ENCODE assay signal across 19 cellular contexts in genomic region chr4:17667653-17668201, GRCh38. TPM values are rescaled to one million over a fixed set of nuclear protein-coding genes. Genes with fewer than 3 reads are reported as not detected.
DNase-seq lines count a peak whose midpoint lies in the region; ATAC-seq, FAIRE-seq and TF ChIP-seq lines count a peak whose summit lies in the region.
"Had no signal": no experiment of that assay in that cellular context is flagged by ENCODE, and none has a peak within 500 bp of the region (broad histone marks: within the 10 kb centered on the region; RNA-seq: fewer than 3 reads in every experiment).

No MANE protein-coding gene starts in this region.

- DNase-seq in NCI-H146 (lab: John Stamatoyannopoulos, UW) (peak; percentile 80), NCI-H69 (lab: John Stamatoyannopoulos, UW) (peak; percentile 2), naive B cell (no peak), kidney (no peak), HuH-7 (ENCODE audit: low spot score) (no peak)
- DNase-seq: activated CD4-positive, alpha-beta T cell treated with anti-CD3 and anti-CD28 coated beads, Interleukin-2, amount 10 ng/mL, durations not matched to agents 24 days and 14 days; activated CD8-positive, alpha-beta memory T cell treated with anti-CD3 and anti-CD28 coated beads, Interleukin-2, amount 50 U/mL, for 4 hours; activated gamma-delta T cell; adrenal gland; foreskin melanocyte; left colon; NCI-H1105; Peyer's patch had no signal

- intact Hi-C loops in kidney (cut with DNase I), result no loop called here

- peaks cover 10 to 15% of the 10 kb centered on the region in 2 donors for H3K36me3 Mint-ChIP-seq in naive B cell

- ATAC-seq in GM18505 (IDR thresholded peaks at IDR 0.05; ENCODE audit: unreplicated experiment) (peak; percentile 39), naive B cell (ENCODE audit: low read depth in 2 of 2) (peak; percentile 35 to 50), HG02840 (IDR thresholded peaks at IDR 0.05; ENCODE audit: low FRiP score, unreplicated experiment) (no peak)
- ATAC-seq: left colon had no signal

- FAIRE-seq in kidney (lab: Jason Lieb, UNC), result no peak
- FAIRE-seq: G401.6 had no signal

- no peak overlapping the region for H3K4me3 ChIP-seq in kidney (ENCODE audit: low read length in 2 of 2)
- H3K4me3 ChIP-seq: adrenal gland, Peyer's patch, SK-N-MC, thoracic aorta had no signal

- H3K4me1 Mint-ChIP-seq in naive B cell, result peaks cover 31 to 43% (median 41%) of the 10 kb centered on the region in 3 donors
- H3K4me1 Mint-ChIP-seq: activated CD4-positive, alpha-beta T cell treated with anti-CD3 and anti-CD28 coated beads, Interleukin-2, amount 10 ng/mL, durations not matched to agents 24 days and 14 days had no signal

- H3K4me3 Mint-ChIP-seq in naive B cell, result no peak overlapping the region
- H3K4me3 Mint-ChIP-seq: activated CD4-positive, alpha-beta T cell treated with anti-CD3 and anti-CD28 coated beads, Interleukin-2, amount 10 ng/mL, durations not matched to agents 24 days and 14 days had no signal

- H3K27ac Mint-ChIP-seq in naive B cell, result peak overlapping the region in 1 of 6 donors; percentile 82
- H3K27ac Mint-ChIP-seq: activated CD4-positive, alpha-beta T cell treated with anti-CD3 and anti-CD28 coated beads, Interleukin-2, amount 10 ng/mL, durations not matched to agents 24 days and 14 days had no signal

- no peaks in the 10 kb centered on the region for H3K9me3 ChIP-seq in kidney (ENCODE audit: control insufficient read depth in 1 of 2, low read length in 2 of 2)
- H3K9me3 ChIP-seq: adrenal gland, Peyer's patch had no signal

- H3K36me3 ChIP-seq in kidney (ENCODE audit: control insufficient read depth in 1 of 2, insufficient read depth in 2 of 2, low read length in 2 of 2), result no peaks in the 10 kb centered on the region
- H3K36me3 ChIP-seq: adrenal gland, Peyer's patch, thoracic aorta had no signal

- no peak overlapping the region for H3K9ac ChIP-seq in kidney (ENCODE audit: low read length in 2 of 2)

- no peak for TF ChIP-seq CTCF in kidney (IDR thresholded peaks at IDR 0.05; ENCODE audit: borderline replicate concordance, extremely low read depth, insufficient read depth)

- peaks cover 17 to 25% (median 21%) of the 10 kb centered on the region in 3 donors for H3K27me3 Mint-ChIP-seq in naive B cell

- no peak overlapping the region for H3K27ac ChIP-seq in kidney (ENCODE audit: low read depth in 2 of 2, low read length in 2 of 2)
- H3K27ac ChIP-seq: adrenal gland, epithelial cell of prostate, Peyer's patch, SK-N-MC, thoracic aorta had no signal

- peaks cover 11 to 22% (median 17%) of the 10 kb centered on the region in 7 donors for H3K9me3 Mint-ChIP-seq in naive B cell

- no peak for TF ChIP-seq POLR2A in GM18505 (IDR thresholded peaks at IDR 0.05; ENCODE audit: borderline replicate concordance, extremely low read depth, insufficient read depth, insufficient read length)

- H3K4me1 ChIP-seq in kidney (ENCODE audit: control insufficient read depth in 1 of 2, insufficient read depth in 1 of 2, low read depth in 1 of 2, low read length in 2 of 2), result peaks cover 2 to 4% of the 10 kb centered on the region in 2 donors
- H3K4me1 ChIP-seq: adrenal gland, Peyer's patch had no signal

RNA-seq across cellular contexts. Expression of gene MED28, which starts 53.3 kb away (rescaled TPM):
- polyA plus RNA-seq in naive B cell (ENCODE audit: low read depth in 6 of 6) (10 to 100 TPM; 39.8 to 60.4 (median 48.1) TPM), kidney (ENCODE audit: insufficient read depth, low read depth, low replicate concordance) (26.1 TPM)
- 45.2 TPM for total RNA-seq in kidney

Comparison
In these comparisons a context has a peak if more than half of its experiments do, and no peak if none do; other contexts are left out.
1. DNase-seq: peak in NCI-H146 (single experiment) and NCI-H69 (single experiment); none in naive B cell (single experiment), kidney (single experiment) and HuH-7 (single experiment).